Comparison of ENCODE assay signal across 13 cellular contexts in the genomic region with DNA sequence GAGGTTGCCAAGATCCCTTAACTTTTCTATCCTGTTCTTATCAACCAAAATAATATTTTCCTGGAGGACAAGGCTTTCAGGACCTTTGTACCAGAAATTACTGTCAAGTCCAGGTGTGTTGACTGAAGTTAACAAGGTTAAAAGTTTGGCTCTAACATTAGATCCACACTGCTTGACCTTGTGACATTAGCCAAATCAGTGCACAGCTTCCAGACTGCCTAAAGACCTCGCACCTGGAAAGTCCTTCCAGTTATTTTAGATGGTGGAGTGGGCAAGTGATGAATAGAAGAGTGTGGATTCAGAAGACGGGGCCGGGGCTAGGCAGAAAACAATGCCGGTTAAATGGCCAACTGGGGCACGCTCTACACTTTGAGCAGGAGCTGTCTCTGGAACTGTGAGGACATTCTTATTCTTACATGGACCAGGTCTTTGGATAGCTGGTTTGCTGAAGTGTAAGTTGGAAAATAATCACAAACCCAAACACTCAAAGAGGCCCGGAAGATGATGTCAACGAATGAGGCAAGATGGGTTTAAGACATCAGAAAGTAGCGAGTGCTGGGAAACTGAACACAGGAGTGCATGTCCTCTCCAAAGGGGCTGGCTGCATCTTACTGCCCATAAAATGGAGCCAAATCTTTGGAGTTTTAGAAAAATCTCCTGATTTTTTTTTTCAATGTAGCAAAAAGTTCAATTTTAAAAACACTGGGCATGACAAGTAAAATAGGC. TPM values are rescaled to one million over a fixed set of nuclear protein-coding genes. Genes with fewer than 3 reads are reported as not detected.
DNase-seq lines count a peak whose midpoint lies in the region; ATAC-seq and TF ChIP-seq lines count a peak whose summit lies in the region.
"Had no signal": no experiment of that assay in that cellular context is flagged by ENCODE, and none has a peak within 500 bp of the region (broad histone marks: within the 10 kb centered on the region; RNA-seq: fewer than 3 reads in every experiment).

No MANE protein-coding gene starts in this region.

- peaks cover 75 to 85% (median 78%) of the 10 kb centered on the region in 11 experiments for H3K36me3 ChIP-seq in BLaER1 treated with 17β-estradiol and CSF1 and Interleukin-3, amounts not matched to agents 10 nM and 100 nM
- peaks cover 12 to 36% (median 25%) of the 10 kb centered on the region in 4 donors for H3K36me3 ChIP-seq in sigmoid colon
- peaks cover 0 to 14% (median 0%) of the 10 kb centered on the region in 4 donors for H3K36me3 ChIP-seq in right lobe of liver

- CTCF ChIA-PET in WTC11 (lab: Charles Lee) = interaction anchor here (0.8 to 4.7 kb wide), 20 partner anchors 11 to 243 kb away, joined by 3 to 56 read pairs (median 7); partner anchors contain the start of gene ATL1

- 87 to 93% methylated on average over 8 of the region's 8 CpGs for WGBS in sigmoid colon, 2 donors
- WGBS in right lobe of liver (ENCODE audit: insufficient coverage, low coverage, low lambda C conversion rate, missing lambda C conversion rate) = 87% methylated on average over 8 of the region's 8 CpGs

- H3K36me3 Mint-ChIP-seq in WTC11 = peaks cover 31% of the 10 kb centered on the region

- peaks cover 16% of the 10 kb centered on the region for H3K4me1 Mint-ChIP-seq in WTC11

- no peak for ATAC-seq in WTC11
- no peak for ATAC-seq in right lobe of liver
- ATAC-seq: esophagus mucosa had no signal

- no peaks in the 10 kb centered on the region for H3K9me3 ChIP-seq in BLaER1 treated with 17β-estradiol and CSF1 and Interleukin-3, amounts not matched to agents 10 nM and 100 nM (replicated peaks in 1 of 11)
- no peaks in the 10 kb centered on the region for H3K9me3 ChIP-seq in sigmoid colon
- no peaks in the 10 kb centered on the region for H3K9me3 ChIP-seq in right lobe of liver

- intact Hi-C loops in sigmoid colon (cut with DNase I) (loop anchor here (5.0 to 10.0 kb wide), 5 partner anchors 110 to 460 kb away; partner anchors contain the start of genes DMAC2L, L2HGDH and SAV1), right lobe of liver (cut with DNase I) (loop anchor here in 1 of 2 donors (10.0 kb wide), 1 partner anchor 170 kb away; no protein-coding TSS in a partner anchor)

- H3K4me3 Mint-ChIP-seq in WTC11 = no peak overlapping the region

- TF ChIP-seq POLR2A in sigmoid colon (IDR thresholded peaks at IDR 0.05) (no peak), right lobe of liver (IDR thresholded peaks at IDR 0.05) (no peak)

- no peaks in the 10 kb centered on the region for H3K27me3 Mint-ChIP-seq in WTC11 (ENCODE audit: low read depth)

- H3K4me2 ChIP-seq in BLaER1 treated with 17β-estradiol and CSF1 and Interleukin-3, amounts not matched to agents 10 nM and 100 nM = peak overlapping the region in 7 of 11 experiments; percentile 3 to 48 (median 14); a peak in 6 of 22 replicates

- POLR2A ChIA-PET in WTC11 (lab: Charles Lee) = no interaction called here

- peaks cover 17 to 36% (median 28%) of the 10 kb centered on the region in 10 experiments for H3K4me1 ChIP-seq in BLaER1 treated with 17β-estradiol and CSF1 and Interleukin-3, amounts not matched to agents 10 nM and 100 nM
- H3K4me1 ChIP-seq in sigmoid colon = peaks cover 0 to 12% (median 9%) of the 10 kb centered on the region in 4 donors
- H3K4me1 ChIP-seq in right lobe of liver = peaks cover 0 to 2% (median 0%) of the 10 kb centered on the region in 4 donors

- no peaks in the 10 kb centered on the region for H3K27me3 ChIP-seq in BLaER1 treated with 17β-estradiol and CSF1 and Interleukin-3, amounts not matched to agents 10 nM and 100 nM
- H3K27me3 ChIP-seq in sigmoid colon (no peaks in the 10 kb centered on the region), right lobe of liver (no peaks in the 10 kb centered on the region)

- no peak for TF ChIP-seq EP300 in sigmoid colon (IDR thresholded peaks at IDR 0.05)

- no peak overlapping the region for H3K27ac ChIP-seq in BLaER1 treated with 17β-estradiol and CSF1 and Interleukin-3, amounts not matched to agents 10 nM and 100 nM
- H3K27ac ChIP-seq in sigmoid colon (peak overlapping the region; percentile 29 to 63 (median 53)), right lobe of liver (no peak overlapping the region)

- no peaks in the 10 kb centered on the region for H3K9me3 Mint-ChIP-seq in WTC11

- DNase-seq in WTC11 (ENCODE audit: low spot score) (no peak), fibroblast of peridontal ligament (ENCODE audit: extremely low read depth) (peak; percentile 73), sigmoid colon (no peak), NCI-H2171 (lab: John Stamatoyannopoulos, UW) (no peak), right lobe of liver (no peak), AG20443 (ENCODE audit: low spot score) (no peak), activated gamma-delta T cell treated with Interleukin-2 at 50 U/mL for 16 hours (no peak)
- DNase-seq: GF-D8, islet precursor cell, NCI-H446, nucleus accumbens had no signal

- H3K4me3 ChIP-seq in BLaER1 treated with 17β-estradiol and CSF1 and Interleukin-3, amounts not matched to agents 10 nM and 100 nM = no peak overlapping the region
- H3K4me3 ChIP-seq in sigmoid colon (no peak overlapping the region), right lobe of liver (no peak overlapping the region)

- no peak for TF ChIP-seq CTCF in WTC11 (IDR thresholded peaks at IDR 0.05)
- no peak for TF ChIP-seq CTCF in sigmoid colon (IDR thresholded peaks at IDR 0.05)
- TF ChIP-seq CTCF in right lobe of liver (IDR thresholded peaks at IDR 0.05) = no peak

- H4K20me1 ChIP-seq in BLaER1 treated with 17β-estradiol and CSF1 and Interleukin-3, amounts not matched to agents 10 nM and 100 nM = peaks cover 0 to 20% (median 4%) of the 10 kb centered on the region in 11 experiments; a peak in 9 of 22 replicates

- no peak overlapping the region; a peak in 1 of 22 replicates for H3K9ac ChIP-seq in BLaER1 treated with 17β-estradiol and CSF1 and Interleukin-3, amounts not matched to agents 10 nM and 100 nM

- H3K27ac Mint-ChIP-seq in WTC11 = peak overlapping the region; percentile 43

TF ChIP-seq in WTC11, 78 proteins besides CTCF, POLR2A, EP300 and RAD21 (continues in another document):
- TF ChIP-seq CREM (CRISPR knock-in tag; IDR thresholded peaks at IDR 0.05) = no peak
- TF ChIP-seq ZNF219 (CRISPR knock-in tag; IDR thresholded peaks at IDR 0.05; ENCODE audit: borderline replicate concordance) = no peak
- no peak for TF ChIP-seq IRF2 (CRISPR knock-in tag; IDR thresholded peaks at IDR 0.05; ENCODE audit: borderline replicate concordance, low read depth)
- no peak for TF ChIP-seq RELA (CRISPR knock-in tag; IDR thresholded peaks at IDR 0.05; ENCODE audit: borderline replicate concordance)
- no peak for TF ChIP-seq ZNF232 (CRISPR knock-in tag; IDR thresholded peaks at IDR 0.05)
- TF ChIP-seq, protein P1, sequence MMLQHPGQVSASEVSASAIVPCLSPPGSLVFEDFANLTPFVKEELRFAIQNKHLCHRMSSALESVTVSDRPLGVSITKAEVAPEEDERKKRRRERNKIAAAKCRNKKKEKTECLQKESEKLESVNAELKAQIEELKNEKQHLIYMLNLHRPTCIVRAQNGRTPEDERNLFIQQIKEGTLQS (CRISPR knock-in tag; conservative IDR thresholded peaks at IDR 0.05) = no peak
- no peak for TF ChIP-seq ZNF671 (CRISPR knock-in tag; IDR thresholded peaks at IDR 0.05)
- no peak for TF ChIP-seq ZNF317 (CRISPR knock-in tag; IDR thresholded peaks at IDR 0.05; ENCODE audit: borderline replicate concordance, low read depth)
- TF ChIP-seq ZNF138 (CRISPR knock-in tag; conservative IDR thresholded peaks at IDR 0.05) = no peak
- TF ChIP-seq NR1H2 (CRISPR knock-in tag; IDR thresholded peaks at IDR 0.05) = no peak
- no peak for TF ChIP-seq ZNF423 (CRISPR knock-in tag; IDR thresholded peaks at IDR 0.05)
- no peak for TF ChIP-seq OVOL2 (CRISPR knock-in tag; IDR thresholded peaks at IDR 0.05; ENCODE audit: borderline replicate concordance)
- TF ChIP-seq CBFB (CRISPR knock-in tag; IDR thresholded peaks at IDR 0.05; ENCODE audit: low read depth) = no peak
- TF ChIP-seq, protein P2, sequence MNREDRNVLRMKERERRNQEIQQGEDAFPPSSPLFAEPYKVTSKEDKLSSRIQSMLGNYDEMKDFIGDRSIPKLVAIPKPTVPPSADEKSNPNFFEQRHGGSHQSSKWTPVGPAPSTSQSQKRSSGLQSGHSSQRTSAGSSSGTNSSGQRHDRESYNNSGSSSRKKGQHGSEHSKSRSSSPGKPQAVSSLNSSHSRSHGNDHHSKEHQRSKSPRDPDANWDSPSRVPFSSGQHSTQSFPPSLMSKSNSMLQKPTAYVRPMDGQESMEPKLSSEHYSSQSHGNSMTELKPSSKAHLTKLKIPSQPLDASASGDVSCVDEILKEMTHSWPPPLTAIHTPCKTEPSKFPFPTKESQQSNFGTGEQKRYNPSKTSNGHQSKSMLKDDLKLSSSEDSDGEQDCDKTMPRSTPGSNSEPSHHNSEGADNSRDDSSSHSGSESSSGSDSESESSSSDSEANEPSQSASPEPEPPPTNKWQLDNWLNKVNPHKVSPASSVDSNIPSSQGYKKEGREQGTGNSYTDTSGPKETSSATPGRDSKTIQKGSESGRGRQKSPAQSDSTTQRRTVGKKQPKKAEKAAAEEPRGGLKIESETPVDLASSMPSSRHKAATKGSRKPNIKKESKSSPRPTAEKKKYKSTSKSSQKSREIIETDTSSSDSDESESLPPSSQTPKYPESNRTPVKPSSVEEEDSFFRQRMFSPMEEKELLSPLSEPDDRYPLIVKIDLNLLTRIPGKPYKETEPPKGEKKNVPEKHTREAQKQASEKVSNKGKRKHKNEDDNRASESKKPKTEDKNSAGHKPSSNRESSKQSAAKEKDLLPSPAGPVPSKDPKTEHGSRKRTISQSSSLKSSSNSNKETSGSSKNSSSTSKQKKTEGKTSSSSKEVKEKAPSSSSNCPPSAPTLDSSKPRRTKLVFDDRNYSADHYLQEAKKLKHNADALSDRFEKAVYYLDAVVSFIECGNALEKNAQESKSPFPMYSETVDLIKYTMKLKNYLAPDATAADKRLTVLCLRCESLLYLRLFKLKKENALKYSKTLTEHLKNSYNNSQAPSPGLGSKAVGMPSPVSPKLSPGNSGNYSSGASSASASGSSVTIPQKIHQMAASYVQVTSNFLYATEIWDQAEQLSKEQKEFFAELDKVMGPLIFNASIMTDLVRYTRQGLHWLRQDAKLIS (CRISPR knock-in tag; IDR thresholded peaks at IDR 0.05; ENCODE audit: borderline replicate concordance) = no peak

RNA-seq across cellular contexts. Expression of gene NIN, which starts 56.3 kb away (rescaled TPM):
- total RNA-seq in WTC11 (2021) (23.8 to 28.8 TPM (median 26.3 TPM) in 3 replicates), sigmoid colon (10 to 100 TPM; 20.7 to 38.2 (median 26.9) TPM), right lobe of liver (10 to 100 TPM in 1 of 6 experiments, 1 to 10 TPM in 5; 6.4 to 10.9 (median 7.5) TPM)
- 10 to 100 TPM in 1 of 3 donors, 1 to 10 TPM in 2; 3.6 to 14.8 (median 5.1) TPM for polyA plus RNA-seq in sigmoid colon

Comparison
In these comparisons a context has a peak if more than half of its experiments do, and no peak if none do; other contexts are left out.
1. H3K27ac ChIP-seq: peak in sigmoid colon (4 of 4); none in BLaER1 treated with 17β-estradiol and CSF1 and Interleukin-3, amounts not matched to agents 10 nM and 100 nM (0 of 11) and right lobe of liver (0 of 3).